Comparison of ENCODE assay signal across 17 cellular contexts in the genomic region with DNA sequence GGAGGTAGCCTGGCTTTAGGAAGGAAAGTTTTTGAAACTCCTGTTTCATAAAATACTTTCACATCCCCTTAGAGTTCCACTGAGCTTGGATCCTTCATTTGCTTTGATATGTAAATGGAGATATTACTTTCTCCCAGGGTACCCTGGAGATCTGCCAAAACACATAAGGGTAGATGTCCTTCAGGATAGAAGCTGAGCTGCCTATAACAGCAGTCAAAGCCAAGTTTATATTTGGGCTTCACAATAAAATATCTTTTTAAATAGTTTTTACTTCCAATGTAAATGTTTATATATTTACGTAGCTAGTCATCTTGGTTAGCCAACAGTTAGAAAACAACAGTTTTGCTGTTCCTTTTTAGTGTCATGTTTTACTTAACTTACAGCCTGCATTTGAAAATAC.
A peak's percentile ranks its signal among the peaks of the same experiment; 100 is the strongest.
DNase-seq lines count a peak whose midpoint lies in the region; ATAC-seq and TF ChIP-seq lines count a peak whose summit lies in the region.
"Had no signal": no experiment of that assay in that cellular context is flagged by ENCODE, and none has a peak within 500 bp of the region (broad histone marks: within the 10 kb centered on the region; RNA-seq: fewer than 3 reads in every experiment).

No MANE protein-coding gene starts in this region.

- no peak overlapping the region for H3K4me3 ChIP-seq in HAP-1
- no peak overlapping the region for H3K4me3 ChIP-seq in astrocyte of the spinal cord (ENCODE audit: low read depth, low read length)
- no peak overlapping the region for H3K4me3 ChIP-seq in A673 (ENCODE audit: low read depth, low read length, poor library complexity, severe bottlenecking)
- H3K4me3 ChIP-seq: SJCRH30 had no signal

- TF ChIP-seq CTCF in astrocyte of the spinal cord (IDR thresholded peaks at IDR 0.05; ENCODE audit: low read depth, low read length) (no peak), A673 (conservative IDR thresholded peaks at IDR 0.05; ENCODE audit: low read depth, low read length) (no peak), foreskin keratinocyte (conservative IDR thresholded peaks at IDR 0.05) (no peak)

- ATAC-seq in GM18867 (IDR thresholded peaks at IDR 0.05; ENCODE audit: unreplicated experiment), result no peak
- ATAC-seq in foreskin keratinocyte, result no peak

- H3K27me3 ChIP-seq in HAP-1 (ENCODE audit: low read depth) (no peaks in the 10 kb centered on the region), A673 (replicated peaks; ENCODE audit: insufficient read depth, low read depth, low read length, poor library complexity) (no peaks in the 10 kb centered on the region), foreskin keratinocyte (no peaks in the 10 kb centered on the region)
- H3K27me3 ChIP-seq: SJCRH30 had no signal

- BruUV-seq in A673 (replicated peaks; lab: Mats Ljungman, UMichigan), result no TSS peak

- POLR2A ChIA-PET in A673 (lab: Charles Lee; ENCODE audit: low non-redundant PET), result no interaction called here

- H3K27ac ChIP-seq in A673 (ENCODE audit: low read depth, low read length, poor library complexity, severe bottlenecking) (no peak overlapping the region), foreskin keratinocyte (no peak overlapping the region)

- CTCF ChIA-PET in A673 (lab: Charles Lee), result no interaction called here

- intact Hi-C loops in A673 (cut with micrococcal nuclease; ENCODE audit: unreplicated experiment), result no loop called here

- H3K36me3 ChIP-seq in HAP-1 (replicated peaks), result no peaks in the 10 kb centered on the region
- no peaks in the 10 kb centered on the region for H3K36me3 ChIP-seq in A673 (ENCODE audit: insufficient read depth, low read length, poor library complexity, severe bottlenecking)
- H3K36me3 ChIP-seq: SJCRH30 had no signal

- H3K4me1 ChIP-seq in HAP-1 (peaks cover 9% of the 10 kb centered on the region), A673 (ENCODE audit: insufficient read depth, low read length, poor library complexity, severe bottlenecking) (no peaks in the 10 kb centered on the region), foreskin keratinocyte (no peaks in the 10 kb centered on the region)
- H3K4me1 ChIP-seq: SJCRH30 had no signal

- DNase-seq in HAP-1 (ENCODE audit: low spot score in 2 of 2), result peak; percentile 43 to 75
- peak; percentile 0 for DNase-seq in NCI-H69 (lab: John Stamatoyannopoulos, UW)
- DNase-seq in astrocyte of the spinal cord (ENCODE audit: low read depth, low spot score), result peak; percentile 44
- peak; percentile 1 for DNase-seq in medulla oblongata (ENCODE audit: extremely low spot score)
- DNase-seq in activated T-cell treated with anti-CD3 and anti-CD28 coated beads, Interleukin-2, amount 50 U/mL, for 1 hour, result no peak
- no peak for DNase-seq in A673 (ENCODE audit: low spot score)
- no peak for DNase-seq in foreskin keratinocyte
- DNase-seq: CD4-positive, CD25-positive, alpha-beta regulatory T cell; EL; H7; NCI-H1048; NCI-H1436 treated with DMSO at 0.1 percent for 48 hours; NCI-H2029 treated with DMSO at 0.1 percent for 48 hours; NCI-H2227 treated with DMSO at 0.1 percent for 48 hours; NCI-H524 treated with DMSO at 0.1 percent for 48 hours had no signal

- in situ Hi-C loops in HAP-1 (cut with MboI; ENCODE audit: low sequenced_read_pairs), result no loop called here
- in situ Hi-C loops in astrocyte of the spinal cord (cut with HindIII; ENCODE audit: low sequenced_read_pairs), result no loop called here

- H3K9me3 ChIP-seq in HAP-1 (no peaks in the 10 kb centered on the region; the same call in 1 of the 2 replicates), A673 (ENCODE audit: low read depth, low read length, poor library complexity, severe bottlenecking) (peaks cover 5% of the 10 kb centered on the region)
- H3K9me3 ChIP-seq: SJCRH30 had no signal

Comparison
In these comparisons a context has a peak if more than half of its experiments do, and no peak if none do; other contexts are left out.
1. DNase-seq: peak in HAP-1 (2 of 2), NCI-H69 (single experiment), astrocyte of the spinal cord (single experiment) and medulla oblongata (single experiment); none in activated T-cell treated with anti-CD3 and anti-CD28 coated beads, Interleukin-2, amount 50 U/mL, for 1 hour (single experiment), A673 (single experiment) and foreskin keratinocyte (0 of 2).